ENCODE assay signal across 15 cellular contexts in genomic region chr2:134293719-134294537, GRCh38. TPM values are rescaled to one million over a fixed set of nuclear protein-coding genes. Genes with fewer than 3 reads are reported as not detected.
DNase-seq lines count a peak whose midpoint lies in the region; ATAC-seq and TF ChIP-seq lines count a peak whose summit lies in the region.
"Had no signal": no experiment of that assay in that cellular context is flagged by ENCODE, and none has a peak within 500 bp of the region (broad histone marks: within the 10 kb centered on the region; RNA-seq: fewer than 3 reads in every experiment).

No MANE protein-coding gene starts in this region.

- ATAC-seq in right cardiac atrium = no peak
- ATAC-seq in left ventricle myocardium superior = no peak
- no peak for ATAC-seq in GM18511 (IDR thresholded peaks at IDR 0.05; ENCODE audit: unreplicated experiment)
- ATAC-seq in GM19455 (IDR thresholded peaks at IDR 0.05; ENCODE audit: unreplicated experiment) = no peak
- ATAC-seq: HCT116 had no signal

- DNase-seq in right cardiac atrium (no peak), left ventricle myocardium superior (no peak), OCI-LY7 (ENCODE audit: low spot score) (no peak), transverse colon (no peak), NCI-H2081 (lab: John Stamatoyannopoulos, UW) (no peak)
- DNase-seq: activated CD4-positive, alpha-beta T cell treated with anti-CD3 and anti-CD28 coated beads for 48 hours; activated naive CD4-positive, alpha-beta T cell; foreskin fibroblast; hippocampal formation; islet precursor cell; NCI-H1436 had no signal

- no peak for TF ChIP-seq EP300 in transverse colon (IDR thresholded peaks at IDR 0.05; ENCODE audit: low read depth)

- CTCF ChIA-PET in OCI-LY7 (lab: Charles Lee; ENCODE audit: unreplicated experiment) = interaction anchor here (0.6 to 1.8 kb wide), 2 partner anchors 11 to 69 kb away, joined by 4 to 7 read pairs; no protein-coding TSS in a partner anchor

- BruUV-seq in OCI-LY7 (replicated peaks; lab: Mats Ljungman, UMichigan) = no TSS peak

- H3K36me3 ChIP-seq in OCI-LY7 (ENCODE audit: insufficient read depth, low read length) (peaks cover 19% of the 10 kb centered on the region), transverse colon (no peaks in the 10 kb centered on the region)

- H3K4me1 ChIP-seq in right cardiac atrium (ENCODE audit: control insufficient read depth, insufficient read depth, low read length) (peaks cover 10% of the 10 kb centered on the region), OCI-LY7 (ENCODE audit: insufficient read depth, low read length, poor library complexity, severe bottlenecking) (peaks cover 78% of the 10 kb centered on the region), transverse colon (peaks cover 0 to 42% (median 15%) of the 10 kb centered on the region in 4 donors)

- in situ Hi-C loops in transverse colon (cut with MboI; ENCODE audit: low pct_ligation_motif_present in 1 of 4, low pct_unique_long_range_greater_than_20kb in 1 of 4, low sequenced_read_pairs in 3 of 4) = no loop called here

- H3K27ac ChIP-seq in right cardiac atrium (ENCODE audit: low read length) (peak overlapping the region; percentile 22), OCI-LY7 (ENCODE audit: low read depth, low read length, poor library complexity, severe bottlenecking) (peak overlapping the region; percentile 65), cingulate gyrus (ENCODE audit: low read depth, low read length) (peak overlapping the region; percentile 49), transverse colon (peak overlapping the region in 3 of 4 donors; percentile 1 to 47 (median 36))

- H3K4me2 ChIP-seq in OCI-LY7 (ENCODE audit: low read length) = peak overlapping the region; percentile 69

- 92% methylated on average over 8 of the region's 8 CpGs for WGBS in right cardiac atrium
- WGBS in transverse colon (ENCODE audit: low coverage in 1 of 2), 2 donors = 79 to 89% methylated on average over 3 to 8 of the region's 8 CpGs

- H3K9me2 ChIP-seq in OCI-LY7 (ENCODE audit: insufficient read depth, low read length) = no peaks in the 10 kb centered on the region

- H3K9me3 ChIP-seq in right cardiac atrium (ENCODE audit: control insufficient read depth, low read length) (no peaks in the 10 kb centered on the region), OCI-LY7 (ENCODE audit: low read length) (no peaks in the 10 kb centered on the region), transverse colon (no peaks in the 10 kb centered on the region)

- peaks cover 47% of the 10 kb centered on the region; the same call in 1 of the 2 replicates for H3K79me2 ChIP-seq in OCI-LY7 (ENCODE audit: insufficient read depth, low read depth, low read length)

- H2AFZ ChIP-seq in OCI-LY7 (ENCODE audit: low read length) = no peak overlapping the region

- intact Hi-C loops in right cardiac atrium (cut with DNase I) (no loop called here), left ventricle myocardium superior (cut with micrococcal nuclease) (no loop called here), OCI-LY7 (cut with micrococcal nuclease; ENCODE audit: unreplicated experiment) (loop anchor here (2.0 to 5.0 kb wide), 2 partner anchors 47 to 172 kb away; no protein-coding TSS in a partner anchor), transverse colon (cut with DNase I; ENCODE audit: low total_unique reads) (no loop called here)

- TF ChIP-seq POLR2A in transverse colon (IDR thresholded peaks at IDR 0.05) = no peak

- no peaks in the 10 kb centered on the region for H3K27me3 ChIP-seq in right cardiac atrium (ENCODE audit: control insufficient read depth, insufficient read depth)
- no peaks in the 10 kb centered on the region for H3K27me3 ChIP-seq in transverse colon

- H4K20me1 ChIP-seq in OCI-LY7 (ENCODE audit: insufficient read depth, low read length) = peaks cover 26% of the 10 kb centered on the region; the same call in 1 of the 2 replicates

- TF ChIP-seq CTCF in OCI-LY7 (conservative IDR thresholded peaks at IDR 0.05; ENCODE audit: low read length) (no peak), transverse colon (IDR thresholded peaks at IDR 0.05) (no peak)

- POLR2A ChIA-PET in OCI-LY7 (lab: Charles Lee) = interaction anchor here (0.5 to 1.6 kb wide), 5 partner anchors 16 to 890 kb away, joined by 3 to 7 read pairs (median 3); no protein-coding TSS in a partner anchor

- H3K4me3 ChIP-seq in right cardiac atrium (ENCODE audit: low read length) = no peak overlapping the region
- peak overlapping the region; percentile 35 for H3K4me3 ChIP-seq in OCI-LY7 (ENCODE audit: low read depth, low read length, poor library complexity, severe bottlenecking)
- no peak overlapping the region for H3K4me3 ChIP-seq in transverse colon

RNA-seq across cellular contexts. Expression of gene MGAT5, which starts 40.1 kb away (rescaled TPM):
- total RNA-seq in right cardiac atrium (100 to 1,000 TPM; 112 to 156 (median 134) TPM), left ventricle myocardium superior (98.1 TPM), OCI-LY7 (2022) (58.4 and 68.0 TPM in 2 replicates), transverse colon (10 to 100 TPM; 23.6 to 67.6 (median 55.2) TPM)
- polyA plus RNA-seq in right cardiac atrium = 29.0 TPM
- 39.1 and 60.8 TPM in 2 replicates for total RNA-seq in OCI-LY7 (2014; rRNA removed; shearing (Covaris generic))
